24 cellular contexts compared by ENCODE assay signal in the genomic region with DNA sequence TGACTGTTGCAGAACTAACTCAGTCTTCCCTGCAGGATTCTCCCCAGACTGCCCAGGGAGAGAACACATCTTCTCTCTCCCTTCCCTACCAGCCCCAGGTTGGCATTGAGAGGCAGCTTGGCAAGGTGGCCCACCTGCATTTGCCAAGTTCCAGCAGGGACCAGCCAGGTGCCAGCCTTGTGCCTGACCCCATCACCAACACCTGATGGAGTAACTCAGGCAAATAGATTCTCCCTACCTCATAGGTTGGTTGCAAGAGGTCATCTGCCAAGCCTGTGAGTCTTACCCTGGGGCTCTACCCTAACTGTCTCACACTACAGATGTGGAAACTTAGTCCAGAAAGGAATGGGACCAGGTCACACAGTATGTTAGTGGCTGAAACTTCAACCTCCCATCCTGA. TPM values are rescaled to one million over a fixed set of nuclear protein-coding genes. Genes with fewer than 3 reads are reported as not detected.
DNase-seq lines count a peak whose midpoint lies in the region; ATAC-seq, FAIRE-seq and TF ChIP-seq lines count a peak whose summit lies in the region.
"Had no signal": no experiment of that assay in that cellular context is flagged by ENCODE, and none has a peak within 500 bp of the region (broad histone marks: within the 10 kb centered on the region; RNA-seq: fewer than 3 reads in every experiment).

No MANE protein-coding gene starts in this region.

- intact Hi-C loops in right lobe of liver (cut with DNase I) (no loop called here), HepG2 (cut with micrococcal nuclease; ENCODE audit: unreplicated experiment) (no loop called here)
- intact Hi-C loops in activated T-helper 1 cell treated with anti-CD3 and anti-CD28 coated beads, Interleukin-12 subunit alpha, Interleukin-12 subunit beta, Interleukin-2, Interleukin-4 antibody, amounts not matched to agents 30 ng/mL and 10 ng/mL and 1 ng/mL, durations not matched to agents 14 hours and 24 hours and 36 hours (cut with micrococcal nuclease): no loop called here

- no peak overlapping the region for H3K4me3 Mint-ChIP-seq in activated T-helper 1 cell treated with anti-CD3 and anti-CD28 coated beads, Interleukin-12 subunit alpha, Interleukin-12 subunit beta, Interleukin-2, Interleukin-4 antibody, amounts not matched to agents 30 ng/mL and 10 ng/mL and 1 ng/mL, durations not matched to agents 14 hours and 24 hours and 36 hours
- H3K4me3 Mint-ChIP-seq: CD4-positive, CD25-positive, alpha-beta regulatory T cell; CD8-positive, alpha-beta memory T cell; H9 had no signal

- H3K4me3 ChIP-seq in right lobe of liver (no peak overlapping the region), HepG2 (replicated peaks in 1 of 3; ENCODE audit: insufficient read depth in 1 of 3, low read depth in 2 of 3, low read length in 3 of 3) (no peak overlapping the region)
- H3K4me3 ChIP-seq in effector memory CD4-positive, alpha-beta T cell (ENCODE audit: insufficient read depth, low read depth, low read length, poor library complexity, severe bottlenecking): no peak overlapping the region
- H3K4me3 ChIP-seq: GM12878 had no signal

- H3K27ac ChIP-seq in right lobe of liver (no peak overlapping the region), HepG2 (ENCODE audit: extremely low read length, insufficient read depth, low read length) (no peak overlapping the region)
- H3K27ac ChIP-seq in effector memory CD4-positive, alpha-beta T cell (ENCODE audit: insufficient read depth, low read length, poor library complexity, severe bottlenecking): no peak overlapping the region

- no peaks in the 10 kb centered on the region for H3K9me3 ChIP-seq in right lobe of liver
- H3K9me3 ChIP-seq in HepG2 (ENCODE audit: low read length): no peaks in the 10 kb centered on the region
- H3K9me3 ChIP-seq in effector memory CD4-positive, alpha-beta T cell (ENCODE audit: control insufficient read depth, low read length): no peaks in the 10 kb centered on the region
- H3K9me3 ChIP-seq: BE2C had no signal

- H3K27me3 ChIP-seq in right lobe of liver (no peaks in the 10 kb centered on the region), HepG2 (ENCODE audit: control insufficient read depth in 1 of 2, insufficient read depth in 2 of 2, low read length in 2 of 2) (peaks cover 0 to under 1% of the 10 kb centered on the region in 2 experiments; a peak in 2 of 5 replicates)
- no peaks in the 10 kb centered on the region for H3K27me3 ChIP-seq in effector memory CD4-positive, alpha-beta T cell (replicated peaks; ENCODE audit: control insufficient read depth, insufficient read depth, low read length, poor library complexity, severe bottlenecking)
- H3K27me3 ChIP-seq: BE2C had no signal

- no peaks in the 10 kb centered on the region for H3K4me1 Mint-ChIP-seq in activated T-helper 1 cell treated with anti-CD3 and anti-CD28 coated beads, Interleukin-12 subunit alpha, Interleukin-12 subunit beta, Interleukin-2, Interleukin-4 antibody, amounts not matched to agents 30 ng/mL and 10 ng/mL and 1 ng/mL, durations not matched to agents 14 hours and 24 hours and 36 hours (ENCODE audit: low read depth)
- H3K4me1 Mint-ChIP-seq: CD4-positive, CD25-positive, alpha-beta regulatory T cell; CD8-positive, alpha-beta memory T cell had no signal

- no peak overlapping the region for H3K4me2 ChIP-seq in HepG2 (ENCODE audit: low read depth, low read length)

- H3K36me3 Mint-ChIP-seq in activated T-helper 1 cell treated with anti-CD3 and anti-CD28 coated beads, Interleukin-12 subunit alpha, Interleukin-12 subunit beta, Interleukin-2, Interleukin-4 antibody, amounts not matched to agents 30 ng/mL and 10 ng/mL and 1 ng/mL, durations not matched to agents 14 hours and 24 hours and 36 hours (ENCODE audit: low read depth): no peaks in the 10 kb centered on the region
- H3K36me3 Mint-ChIP-seq: CD4-positive, CD25-positive, alpha-beta regulatory T cell; CD8-positive, alpha-beta memory T cell had no signal

- H3K79me2 ChIP-seq in HepG2 (ENCODE audit: insufficient read depth, low read length): no peaks in the 10 kb centered on the region

- FAIRE-seq in HepG2 (lab: Jason Lieb, UNC): no peak
- FAIRE-seq: A204.1, GM12878, GM19239, H1, HTR-8/SVneo had no signal

- TF ChIP-seq RAD21 in HepG2 (CRISPR knock-in tag; IDR thresholded peaks at IDR 0.05): no peak

- BruUV-seq in HepG2 (replicated peaks; lab: Mats Ljungman, UMichigan): no TSS peak

- no peak overlapping the region for H2AFZ ChIP-seq in HepG2 (ENCODE audit: low read length)

- H3K4me1 ChIP-seq in right lobe of liver: peaks cover 0 to 5% (median 0%) of the 10 kb centered on the region in 4 donors
- peaks cover 10% of the 10 kb centered on the region for H3K4me1 ChIP-seq in HepG2 (ENCODE audit: insufficient read depth, low read length)
- H3K4me1 ChIP-seq in effector memory CD4-positive, alpha-beta T cell (ENCODE audit: control insufficient read depth, insufficient read depth, low read length, poor library complexity, severe bottlenecking): no peaks in the 10 kb centered on the region
- H3K4me1 ChIP-seq: BE2C had no signal

- TF ChIP-seq EP300 in HepG2 (IDR thresholded peaks at IDR 0.05; ENCODE audit: low read depth in 2 of 2, low read length in 2 of 2) (no peak), HepG2 (CRISPR knock-in tag; IDR thresholded peaks at IDR 0.05; ENCODE audit: borderline replicate concordance) (no peak)

- H3K9ac ChIP-seq in HepG2 (ENCODE audit: insufficient read depth, low read depth, low read length): no peak overlapping the region

- no peaks in the 10 kb centered on the region for H3K9me3 Mint-ChIP-seq in activated T-helper 1 cell treated with anti-CD3 and anti-CD28 coated beads, Interleukin-12 subunit alpha, Interleukin-12 subunit beta, Interleukin-2, Interleukin-4 antibody, amounts not matched to agents 30 ng/mL and 10 ng/mL and 1 ng/mL, durations not matched to agents 14 hours and 24 hours and 36 hours
- H3K9me3 Mint-ChIP-seq: CD8-positive, alpha-beta memory T cell; H9 had no signal

- TF ChIP-seq CTCF in right lobe of liver (IDR thresholded peaks at IDR 0.05) (no peak), HepG2 (CRISPR knock-in tag; IDR thresholded peaks at IDR 0.05) (no peak), omental fat pad (IDR thresholded peaks at IDR 0.05) (no peak)

- H4K20me1 ChIP-seq in HepG2 (ENCODE audit: insufficient read depth, low read length): no peaks in the 10 kb centered on the region

- H3K36me3 ChIP-seq in right lobe of liver (no peaks in the 10 kb centered on the region), HepG2 (replicated peaks in 1 of 2; ENCODE audit: control insufficient read depth in 1 of 2, insufficient read depth in 2 of 2, low read length in 2 of 2) (no peaks in the 10 kb centered on the region)
- H3K36me3 ChIP-seq in effector memory CD4-positive, alpha-beta T cell (ENCODE audit: control insufficient read depth, insufficient read depth, low read length): no peaks in the 10 kb centered on the region
- H3K36me3 ChIP-seq: BE2C had no signal

- TF ChIP-seq POLR2A in right lobe of liver (IDR thresholded peaks at IDR 0.05) (no peak), HepG2 (IDR thresholded peaks at IDR 0.05; ENCODE audit: insufficient read depth in 1 of 2, low read depth in 2 of 2, low read length in 2 of 2) (no peak)

- in situ Hi-C loops in HepG2 (cut with HindIII; ENCODE audit: extremely low pct_ligation_motif_present, low pct_unique_long_range_greater_than_20kb): loop anchor here (5.0 kb wide), 1 partner anchor 40 kb away; no protein-coding TSS in a partner anchor

- CTCF ChIA-PET in HepG2 (lab: Yijun Ruan, JAX; ENCODE audit: low intra/inter-chr PET ratio, low total read pairs): no interaction called here

- no peak overlapping the region for H3K27ac Mint-ChIP-seq in activated T-helper 1 cell treated with anti-CD3 and anti-CD28 coated beads, Interleukin-12 subunit alpha, Interleukin-12 subunit beta, Interleukin-2, Interleukin-4 antibody, amounts not matched to agents 30 ng/mL and 10 ng/mL and 1 ng/mL, durations not matched to agents 14 hours and 24 hours and 36 hours
- H3K27ac Mint-ChIP-seq: CD4-positive, CD25-positive, alpha-beta regulatory T cell; CD8-positive, alpha-beta memory T cell; H9 had no signal

- peaks cover 22% of the 10 kb centered on the region for H3K27me3 Mint-ChIP-seq in activated T-helper 1 cell treated with anti-CD3 and anti-CD28 coated beads, Interleukin-12 subunit alpha, Interleukin-12 subunit beta, Interleukin-2, Interleukin-4 antibody, amounts not matched to agents 30 ng/mL and 10 ng/mL and 1 ng/mL, durations not matched to agents 14 hours and 24 hours and 36 hours (ENCODE audit: insufficient read depth)

- POLR2A ChIA-PET in HepG2 (lab: Yijun Ruan, JAX): interaction anchor here (1.2 kb wide), 1 partner anchor 14 kb away, joined by 3 read pairs; no protein-coding TSS in a partner anchor

- DNase-seq in right lobe of liver (peak in 2 of 3 donors; percentile 76 to 77), HepG2 (ENCODE audit: low spot score) (no peak), left lobe of liver (ENCODE audit: low spot score) (peak; percentile 78), omental fat pad (ENCODE audit: low spot score) (no peak), RKO (ENCODE audit: low spot score) (no peak)
- DNase-seq in activated T-helper 1 cell treated with anti-CD3 and anti-CD28 coated beads, Interleukin-12 subunit alpha, Interleukin-12 subunit beta, Interleukin-2, Interleukin-4 antibody, amounts not matched to agents 30 ng/mL and 10 ng/mL and 1 ng/mL, durations not matched to agents 14 hours and 24 hours and 36 hours (ENCODE audit: low spot score): no peak
- DNase-seq in effector memory CD4-positive, alpha-beta T cell: no peak
- DNase-seq: ACHN; BE2C; C1 segment of cervical spinal cord; CD4-positive, CD25-positive, alpha-beta regulatory T cell; CD8-positive, alpha-beta memory T cell; COR-L47; DMS 273 treated with DMSO at 0.1 percent for 48 hours; DMS53; DND-41; EL; H9 had no signal

- peak in 3 of 4 donors; percentile 19 to 89 (median 26) for ATAC-seq in right lobe of liver
- no peak for ATAC-seq in HepG2
- ATAC-seq in left lobe of liver: peak; percentile 86
- peak; percentile 48 for ATAC-seq in omental fat pad (ENCODE audit: low FRiP score)
- ATAC-seq: GM12878 had no signal

RNA-seq across cellular contexts. Expression of a gene that starts 20.4 kb away (rescaled TPM):
- total RNA-seq in right lobe of liver (under 1 TPM in 3 of 6 experiments, not detected in 3; 0.09 to 0.26 (median 0.10) TPM), HepG2 (2016; rRNA removed; fragmentation: Illumina TruSeq; extraction: Trizol) (0.29 and 0.53 TPM in 2 replicates), left lobe of liver (0.38 TPM), omental fat pad (1 to 10 TPM in 2 of 4 donors, under 1 TPM in 1, not detected in 1; 0.94 to 2.2 (median 1.3) TPM)
- 1.9 TPM in 2 replicates for total RNA-seq in HepG2 (2016; cell fraction: cytosol; rRNA removed; fragmentation: Illumina TruSeq; extraction: Trizol; ENCODE audit: low read depth)
- total RNA-seq in HepG2 (2016; cell fraction: insoluble cytoplasmic fraction; rRNA removed; fragmentation: Illumina TruSeq; extraction: Trizol): 0.25 and 0.54 TPM in 2 replicates
- 0.56 and 1.5 TPM in 2 replicates for total RNA-seq in HepG2 (2016; cell fraction: membrane; rRNA removed; fragmentation: Illumina TruSeq; extraction: Trizol)
- total RNA-seq in HepG2 (2016; cell fraction: nucleus; rRNA removed; fragmentation: Illumina TruSeq; extraction: Trizol): 0.65 TPM in 1 of 2 replicates, not detected in the other
- 1.4 and 3.9 TPM in 2 replicates for polyA plus RNA-seq in HepG2 (2011; rRNA removed)
- 2.0 and 2.5 TPM in 2 replicates for polyA plus RNA-seq in HepG2 (2011; cell fraction: cytosol; rRNA removed)
- polyA plus RNA-seq in HepG2 (2011; cell fraction: nucleus; rRNA removed): 3.4 and 5.2 TPM in 2 replicates
- polyA plus RNA-seq in HepG2 (2012): 1.6 and 4.4 TPM in 2 replicates
- polyA plus RNA-seq in HepG2 (2016; cell fraction: cytosol; fragmentation: Illumina TruSeq; extraction: Trizol; ENCODE audit: low read depth): 2.9 and 4.2 TPM in 2 replicates
- 0.10 TPM in 1 of 2 replicates, not detected in the other for polyA plus RNA-seq in HepG2 (2016; cell fraction: insoluble cytoplasmic fraction; fragmentation: Illumina TruSeq; extraction: Trizol; ENCODE audit: low read depth)
- 2.4 and 2.8 TPM in 2 replicates for polyA plus RNA-seq in HepG2 (2016; cell fraction: membrane; fragmentation: Illumina TruSeq; extraction: Trizol; ENCODE audit: low read depth)
- 0.81 and 1.1 TPM in 2 replicates for polyA plus RNA-seq in HepG2 (2016; cell fraction: nucleus; fragmentation: Illumina TruSeq; extraction: Trizol; ENCODE audit: insufficient read depth, low read depth)
- polyA minus RNA-seq in HepG2 (2011; rRNA and poly(A)+ RNA removed; ENCODE audit: low replicate concordance): 0.21 and 3.5 TPM in 2 replicates
- 1.7 TPM in 1 of 2 replicates, not detected in the other for polyA minus RNA-seq in HepG2 (2011; cell fraction: cytosol; rRNA and poly(A)+ RNA removed)
- 1.5 and 1.9 TPM in 2 replicates for polyA minus RNA-seq in HepG2 (2011; cell fraction: nucleus; rRNA and poly(A)+ RNA removed)
- not detected in 2 replicates for total RNA-seq in activated T-helper 1 cell treated with anti-CD3 and anti-CD28 coated beads, Interleukin-12 subunit alpha, Interleukin-12 subunit beta, Interleukin-2, Interleukin-4 antibody, amounts not matched to agents 30 ng/mL and 10 ng/mL and 1 ng/mL, durations not matched to agents 14 hours and 24 hours and 36 hours
- total RNA-seq: CD4-positive, CD25-positive, alpha-beta regulatory T cell; CD8-positive, alpha-beta memory T cell; G401; GM12878; H1 had no signal
- polyA plus RNA-seq: GM12878 had no signal

Comparison
In these comparisons a context has a peak if more than half of its experiments do, and no peak if none do; other contexts are left out.
1. DNase-seq: peak in right lobe of liver (2 of 3) and left lobe of liver (single experiment); none in HepG2 (single experiment), omental fat pad (single experiment), activated T-helper 1 cell treated with anti-CD3 and anti-CD28 coated beads, Interleukin-12 subunit alpha, Interleukin-12 subunit beta, Interleukin-2, Interleukin-4 antibody, amounts not matched to agents 30 ng/mL and 10 ng/mL and 1 ng/mL, durations not matched to agents 14 hours and 24 hours and 36 hours (single experiment), RKO (single experiment) and effector memory CD4-positive, alpha-beta T cell (0 of 3).